Comparison of ENCODE assay signal across 1 cellular context in genomic region chr6:106529438-106529837, GRCh38.
TF ChIP-seq lines count a peak whose summit lies in the region.

No MANE protein-coding gene starts in this region.

TF ChIP-seq in HCT116, 20 proteins besides CTCF, POLR2A, EP300 and RAD21 (continued from another document):
- TF ChIP-seq, protein P1, sequence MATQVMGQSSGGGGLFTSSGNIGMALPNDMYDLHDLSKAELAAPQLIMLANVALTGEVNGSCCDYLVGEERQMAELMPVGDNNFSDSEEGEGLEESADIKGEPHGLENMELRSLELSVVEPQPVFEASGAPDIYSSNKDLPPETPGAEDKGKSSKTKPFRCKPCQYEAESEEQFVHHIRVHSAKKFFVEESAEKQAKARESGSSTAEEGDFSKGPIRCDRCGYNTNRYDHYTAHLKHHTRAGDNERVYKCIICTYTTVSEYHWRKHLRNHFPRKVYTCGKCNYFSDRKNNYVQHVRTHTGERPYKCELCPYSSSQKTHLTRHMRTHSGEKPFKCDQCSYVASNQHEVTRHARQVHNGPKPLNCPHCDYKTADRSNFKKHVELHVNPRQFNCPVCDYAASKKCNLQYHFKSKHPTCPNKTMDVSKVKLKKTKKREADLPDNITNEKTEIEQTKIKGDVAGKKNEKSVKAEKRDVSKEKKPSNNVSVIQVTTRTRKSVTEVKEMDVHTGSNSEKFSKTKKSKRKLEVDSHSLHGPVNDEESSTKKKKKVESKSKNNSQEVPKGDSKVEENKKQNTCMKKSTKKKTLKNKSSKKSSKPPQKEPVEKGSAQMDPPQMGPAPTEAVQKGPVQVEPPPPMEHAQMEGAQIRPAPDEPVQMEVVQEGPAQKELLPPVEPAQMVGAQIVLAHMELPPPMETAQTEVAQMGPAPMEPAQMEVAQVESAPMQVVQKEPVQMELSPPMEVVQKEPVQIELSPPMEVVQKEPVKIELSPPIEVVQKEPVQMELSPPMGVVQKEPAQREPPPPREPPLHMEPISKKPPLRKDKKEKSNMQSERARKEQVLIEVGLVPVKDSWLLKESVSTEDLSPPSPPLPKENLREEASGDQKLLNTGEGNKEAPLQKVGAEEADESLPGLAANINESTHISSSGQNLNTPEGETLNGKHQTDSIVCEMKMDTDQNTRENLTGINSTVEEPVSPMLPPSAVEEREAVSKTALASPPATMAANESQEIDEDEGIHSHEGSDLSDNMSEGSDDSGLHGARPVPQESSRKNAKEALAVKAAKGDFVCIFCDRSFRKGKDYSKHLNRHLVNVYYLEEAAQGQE (IDR thresholded peaks at IDR 0.05; ENCODE audit: low read depth) = no peak
- TF ChIP-seq SIN3A (IDR thresholded peaks at IDR 0.05; ENCODE audit: low read depth) (no peak), SRF (IDR thresholded peaks at IDR 0.05; ENCODE audit: low read depth) (no peak), ZFX (IDR thresholded peaks at IDR 0.05) (no peak), YY1 (IDR thresholded peaks at IDR 0.05; ENCODE audit: extremely low read depth, insufficient replicate concordance, low read depth, low read length) (no peak), SP1 (IDR thresholded peaks at IDR 0.05; ENCODE audit: low read depth) (no peak)
- TF ChIP-seq, protein P2, sequence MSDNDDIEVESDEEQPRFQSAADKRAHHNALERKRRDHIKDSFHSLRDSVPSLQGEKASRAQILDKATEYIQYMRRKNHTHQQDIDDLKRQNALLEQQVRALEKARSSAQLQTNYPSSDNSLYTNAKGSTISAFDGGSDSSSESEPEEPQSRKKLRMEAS (IDR thresholded peaks at IDR 0.05) = no peak
- TF ChIP-seq, protein P3, sequence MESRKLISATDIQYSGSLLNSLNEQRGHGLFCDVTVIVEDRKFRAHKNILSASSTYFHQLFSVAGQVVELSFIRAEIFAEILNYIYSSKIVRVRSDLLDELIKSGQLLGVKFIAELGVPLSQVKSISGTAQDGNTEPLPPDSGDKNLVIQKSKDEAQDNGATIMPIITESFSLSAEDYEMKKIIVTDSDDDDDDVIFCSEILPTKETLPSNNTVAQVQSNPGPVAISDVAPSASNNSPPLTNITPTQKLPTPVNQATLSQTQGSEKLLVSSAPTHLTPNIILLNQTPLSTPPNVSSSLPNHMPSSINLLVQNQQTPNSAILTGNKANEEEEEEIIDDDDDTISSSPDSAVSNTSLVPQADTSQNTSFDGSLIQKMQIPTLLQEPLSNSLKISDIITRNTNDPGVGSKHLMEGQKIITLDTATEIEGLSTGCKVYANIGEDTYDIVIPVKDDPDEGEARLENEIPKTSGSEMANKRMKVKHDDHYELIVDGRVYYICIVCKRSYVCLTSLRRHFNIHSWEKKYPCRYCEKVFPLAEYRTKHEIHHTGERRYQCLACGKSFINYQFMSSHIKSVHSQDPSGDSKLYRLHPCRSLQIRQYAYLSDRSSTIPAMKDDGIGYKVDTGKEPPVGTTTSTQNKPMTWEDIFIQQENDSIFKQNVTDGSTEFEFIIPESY (IDR thresholded peaks at IDR 0.05; ENCODE audit: extremely low read depth, insufficient replicate concordance, low read length) = no peak
